Comparison of ENCODE assay signal across 1 cellular context in genomic region chr1:155019377-155020245, GRCh38.
TF ChIP-seq lines count a peak whose summit lies in the region.

No MANE protein-coding gene starts in this region.

TF ChIP-seq in HCT116, 20 proteins besides CTCF, POLR2A, EP300 and RAD21 (continued from another document):
- TF ChIP-seq TCF7L2 (IDR thresholded peaks at IDR 0.05; ENCODE audit: borderline replicate concordance, extremely low read depth, insufficient read depth, insufficient read length) = no peak
- TF ChIP-seq EGR1 (IDR thresholded peaks at IDR 0.05; ENCODE audit: low read depth) = no peak
- no peak for TF ChIP-seq SP1 (IDR thresholded peaks at IDR 0.05; ENCODE audit: low read depth)
- no peak for TF ChIP-seq MAX (IDR thresholded peaks at IDR 0.05)
- no peak for TF ChIP-seq FOSL1 (IDR thresholded peaks at IDR 0.05; ENCODE audit: low read depth)
- no peak for TF ChIP-seq ZFX (IDR thresholded peaks at IDR 0.05)
- no peak for TF ChIP-seq CBX3 (IDR thresholded peaks at IDR 0.05; ENCODE audit: low read depth)
- TF ChIP-seq EZH2 (IDR thresholded peaks at IDR 0.05) = no peak
- TF ChIP-seq, protein P1, sequence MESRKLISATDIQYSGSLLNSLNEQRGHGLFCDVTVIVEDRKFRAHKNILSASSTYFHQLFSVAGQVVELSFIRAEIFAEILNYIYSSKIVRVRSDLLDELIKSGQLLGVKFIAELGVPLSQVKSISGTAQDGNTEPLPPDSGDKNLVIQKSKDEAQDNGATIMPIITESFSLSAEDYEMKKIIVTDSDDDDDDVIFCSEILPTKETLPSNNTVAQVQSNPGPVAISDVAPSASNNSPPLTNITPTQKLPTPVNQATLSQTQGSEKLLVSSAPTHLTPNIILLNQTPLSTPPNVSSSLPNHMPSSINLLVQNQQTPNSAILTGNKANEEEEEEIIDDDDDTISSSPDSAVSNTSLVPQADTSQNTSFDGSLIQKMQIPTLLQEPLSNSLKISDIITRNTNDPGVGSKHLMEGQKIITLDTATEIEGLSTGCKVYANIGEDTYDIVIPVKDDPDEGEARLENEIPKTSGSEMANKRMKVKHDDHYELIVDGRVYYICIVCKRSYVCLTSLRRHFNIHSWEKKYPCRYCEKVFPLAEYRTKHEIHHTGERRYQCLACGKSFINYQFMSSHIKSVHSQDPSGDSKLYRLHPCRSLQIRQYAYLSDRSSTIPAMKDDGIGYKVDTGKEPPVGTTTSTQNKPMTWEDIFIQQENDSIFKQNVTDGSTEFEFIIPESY (IDR thresholded peaks at IDR 0.05; ENCODE audit: extremely low read depth, insufficient replicate concordance, low read length) = no peak
